In the genomic region with DNA sequence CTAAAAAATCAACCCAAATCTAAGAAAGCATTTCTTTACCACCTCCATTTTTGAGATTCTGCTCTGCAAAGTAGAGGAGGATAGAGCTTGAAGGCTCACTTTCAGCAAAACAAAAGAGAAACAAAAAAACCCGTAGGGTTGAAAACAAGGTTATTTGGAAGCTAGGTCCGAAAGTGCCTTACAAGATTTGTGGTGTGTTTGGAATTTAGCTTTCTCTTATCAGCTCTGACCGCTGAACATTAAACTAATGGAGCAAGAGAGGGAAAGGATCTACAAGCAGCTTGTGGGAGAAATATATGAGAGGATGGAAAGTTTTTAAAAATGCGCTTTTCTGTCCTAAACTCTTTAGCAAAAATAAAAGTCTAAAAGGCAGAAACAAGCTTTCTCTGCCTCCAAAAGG, we compare ENCODE assay signal across 16 cellular contexts.
"Had no signal": no experiment of that assay in that cellular context is flagged by ENCODE, and none has a peak within 500 bp of the region (broad histone marks: within the 10 kb centered on the region; RNA-seq: fewer than 3 reads in every experiment).

No MANE protein-coding gene starts in this region.

- H3K9me3 ChIP-seq: colonic mucosa, psoas muscle, upper lobe of left lung had no signal

- H3K4me1 ChIP-seq: colonic mucosa, psoas muscle had no signal

- H3K36me3 ChIP-seq: cardiac muscle cell, colonic mucosa, upper lobe of left lung had no signal

- H3K9me3 Mint-ChIP-seq: activated naive CD4-positive, alpha-beta T cell treated with anti-CD3 and anti-CD28 coated beads, Interleukin-2, amount 50 U/mL, for 24 hours; stimulated activated naive CD8-positive, alpha-beta T cell treated with anti-CD3 and anti-CD28 coated beads, Interleukin-15, Interleukin-2, amounts not matched to agents 100 ng/mL and 50 ng/mL, for 24 hours had no signal

- H3K36me3 Mint-ChIP-seq: activated naive CD4-positive, alpha-beta T cell treated with anti-CD3 and anti-CD28 coated beads, Interleukin-2, amount 50 U/mL, for 24 hours; natural killer cell had no signal

- H3K4me1 Mint-ChIP-seq: activated naive CD4-positive, alpha-beta T cell treated with anti-CD3 and anti-CD28 coated beads, Interleukin-2, amount 50 U/mL, for 24 hours; natural killer cell had no signal

- H3K27me3 ChIP-seq: colonic mucosa, upper lobe of left lung had no signal

- ATAC-seq: natural killer cell had no signal

- H3K27ac ChIP-seq: cardiac muscle cell, colonic mucosa, psoas muscle, upper lobe of left lung had no signal

- DNase-seq: activated CD4-positive, alpha-beta T cell treated with anti-CD3 and anti-CD28 coated beads, Interleukin-2, amount 50 U/mL, for 4 hours; activated CD4-positive, CD25-positive, alpha-beta regulatory T cell treated with anti-CD3 and anti-CD28 coated beads, Interleukin-2, amount 50 U/mL, for 72 hours; activated effector memory CD4-positive, alpha-beta T cell treated with Interleukin-2 at 50 U/mL for 16 hours; activated T-cell treated with anti-CD3 and anti-CD28 coated beads, Interleukin-2, amount 50 U/mL, for 1 hour; colonic mucosa; hypothalamus; left cardiac atrium; mammary epithelial cell; natural killer cell; psoas muscle; stimulated activated CD4-positive, alpha-beta T cell treated with anti-CD3 and anti-CD28 coated beads, Interleukin-15, amount 100 ng/mL, for 24 hours; stimulated activated CD4-positive, alpha-beta T cell treated with anti-CD3 and anti-CD28 coated beads, Interleukin-4, amount 100 ng/mL, for 24 hours; upper lobe of left lung had no signal

- H3K4me3 Mint-ChIP-seq: activated naive CD4-positive, alpha-beta T cell treated with anti-CD3 and anti-CD28 coated beads, Interleukin-2, amount 50 U/mL, for 24 hours; natural killer cell; stimulated activated naive CD8-positive, alpha-beta T cell treated with anti-CD3 and anti-CD28 coated beads, Interleukin-15, Interleukin-2, amounts not matched to agents 100 ng/mL and 50 ng/mL, for 24 hours had no signal

- H3K27ac Mint-ChIP-seq: activated naive CD4-positive, alpha-beta T cell treated with anti-CD3 and anti-CD28 coated beads, Interleukin-2, amount 50 U/mL, for 24 hours; natural killer cell; stimulated activated naive CD8-positive, alpha-beta T cell treated with anti-CD3 and anti-CD28 coated beads, Interleukin-15, Interleukin-2, amounts not matched to agents 100 ng/mL and 50 ng/mL, for 24 hours had no signal

- H3K4me3 ChIP-seq: cardiac muscle cell, colonic mucosa, psoas muscle, upper lobe of left lung had no signal

- H3K27me3 Mint-ChIP-seq: activated naive CD4-positive, alpha-beta T cell treated with anti-CD3 and anti-CD28 coated beads, Interleukin-2, amount 50 U/mL, for 24 hours; stimulated activated naive CD8-positive, alpha-beta T cell treated with anti-CD3 and anti-CD28 coated beads, Interleukin-15, Interleukin-2, amounts not matched to agents 100 ng/mL and 50 ng/mL, for 24 hours had no signal
